ENCODE assay signal across 9 cellular contexts in the genomic region with DNA sequence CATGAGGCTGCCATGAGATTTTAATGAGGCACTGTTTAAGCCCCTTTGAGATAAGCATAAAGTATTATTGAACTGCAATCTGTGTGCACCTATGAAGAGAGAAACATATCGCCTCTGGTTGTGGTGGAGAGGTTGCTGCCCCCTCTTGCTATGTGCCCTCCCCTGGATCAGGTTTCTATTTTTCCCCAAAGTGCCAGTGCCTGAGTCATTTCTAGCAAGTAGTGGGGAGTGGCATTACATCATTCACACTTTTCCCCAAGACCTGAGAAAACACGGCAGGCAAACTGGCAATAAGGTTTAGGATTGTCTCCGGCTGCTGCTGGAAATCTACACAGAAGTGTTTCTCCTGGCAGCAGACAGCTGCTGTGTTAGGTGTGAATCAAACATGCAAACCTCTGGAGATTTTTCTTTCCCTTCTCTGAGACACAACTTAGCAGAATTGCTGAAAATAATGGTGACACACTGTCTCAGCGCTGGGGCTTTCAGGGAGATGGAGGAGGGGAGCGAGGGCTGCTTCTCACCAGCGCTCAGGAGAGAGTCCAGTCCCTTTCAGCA. TPM values are rescaled to one million over a fixed set of nuclear protein-coding genes. Genes with fewer than 3 reads are reported as not detected.
DNase-seq lines count a peak whose midpoint lies in the region; ATAC-seq and TF ChIP-seq lines count a peak whose summit lies in the region.
"Had no signal": no experiment of that assay in that cellular context is flagged by ENCODE, and none has a peak within 500 bp of the region (broad histone marks: within the 10 kb centered on the region; RNA-seq: fewer than 3 reads in every experiment).

No MANE protein-coding gene starts in this region.

- H3K27me3 ChIP-seq in HUES48 (ENCODE audit: control insufficient read depth, insufficient read depth, low read length), result peaks cover 58% of the 10 kb centered on the region
- H3K27me3 ChIP-seq in left lung, result peaks cover 0 to 50% of the 10 kb centered on the region in 2 donors

- no peak overlapping the region for H3K9ac ChIP-seq in HUES48 (ENCODE audit: low read depth, low read length)

- H3K4me1 ChIP-seq in HUES48 (ENCODE audit: control insufficient read depth, insufficient read depth, low read length), result peaks cover 50% of the 10 kb centered on the region
- H3K4me1 ChIP-seq in left lung, result peaks cover 19 to 41% of the 10 kb centered on the region in 2 donors

- TF ChIP-seq CTCF in left lung (IDR thresholded peaks at IDR 0.05) (no peak), endothelial cell (IDR thresholded peaks at IDR 0.05; ENCODE audit: unreplicated experiment) (no peak)

- DNase-seq in COLO668 (lab: John Stamatoyannopoulos, UW; ENCODE audit: unreplicated experiment), result peak; percentile 45
- DNase-seq in left lung, result no peak
- no peak for DNase-seq in HPDE6-E6E7 (ENCODE audit: extremely low spot score)
- DNase-seq in endothelial cell (ENCODE audit: low spot score), result no peak
- DNase-seq: effector CD4-positive, alpha-beta T cell had no signal

- H3K4me1 Mint-ChIP-seq in activated naive CD8-positive, alpha-beta T cell (ENCODE audit: low read depth), result peaks cover 72% of the 10 kb centered on the region
- H3K4me1 Mint-ChIP-seq in endothelial cell (ENCODE audit: unreplicated experiment), result peaks cover 61% of the 10 kb centered on the region

- H3K27ac ChIP-seq in HUES48 (ENCODE audit: low read depth, low read length), result peak overlapping the region; percentile 30
- H3K27ac ChIP-seq in left lung, result no peak overlapping the region

- H3K4me3 Mint-ChIP-seq in activated naive CD8-positive, alpha-beta T cell, result peak overlapping the region; percentile 86
- no peak overlapping the region for H3K4me3 Mint-ChIP-seq in endothelial cell (ENCODE audit: unreplicated experiment)

- peaks cover 3% of the 10 kb centered on the region for H3K36me3 Mint-ChIP-seq in activated naive CD8-positive, alpha-beta T cell
- H3K36me3 Mint-ChIP-seq in endothelial cell (ENCODE audit: low read depth, unreplicated experiment), result no peaks in the 10 kb centered on the region

- no peaks in the 10 kb centered on the region for H3K36me3 ChIP-seq in HUES48 (ENCODE audit: control insufficient read depth, insufficient read depth, low read length)
- no peaks in the 10 kb centered on the region for H3K36me3 ChIP-seq in left lung

- peaks cover 8% of the 10 kb centered on the region for H3K27me3 Mint-ChIP-seq in activated naive CD8-positive, alpha-beta T cell
- peaks cover 13% of the 10 kb centered on the region for H3K27me3 Mint-ChIP-seq in endothelial cell (ENCODE audit: unreplicated experiment)

- intact Hi-C loops in left lung (cut with DNase I), result no loop called here

- peaks cover 6% of the 10 kb centered on the region for H3K9me3 Mint-ChIP-seq in activated naive CD8-positive, alpha-beta T cell (ENCODE audit: low read depth)
- H3K9me3 Mint-ChIP-seq in endothelial cell (ENCODE audit: unreplicated experiment), result no peaks in the 10 kb centered on the region

- H3K9me3 ChIP-seq in HUES48 (ENCODE audit: control insufficient read depth, insufficient read depth, low read length) (no peaks in the 10 kb centered on the region), left lung (no peaks in the 10 kb centered on the region)

- ATAC-seq in left lung (peak; percentile 17), HG03095 (IDR thresholded peaks at IDR 0.05; ENCODE audit: unreplicated experiment) (no peak), HG03045 (IDR thresholded peaks at IDR 0.05; ENCODE audit: unreplicated experiment) (no peak)

- no peak overlapping the region for H3K4me3 ChIP-seq in HUES48 (ENCODE audit: low read depth, low read length)
- no peak overlapping the region for H3K4me3 ChIP-seq in left lung

- peak overlapping the region; percentile 50 for H3K27ac Mint-ChIP-seq in activated naive CD8-positive, alpha-beta T cell
- H3K27ac Mint-ChIP-seq in endothelial cell (ENCODE audit: unreplicated experiment), result no peak overlapping the region

RNA-seq across cellular contexts. Expression of a gene that starts 13.6 kb away (rescaled TPM):
- 10 to 100 TPM; 10.1 to 11.0 TPM for total RNA-seq in left lung
- 11.8 TPM for total RNA-seq in endothelial cell (ENCODE audit: unreplicated experiment)

RNA-seq across cellular contexts. Expression of a gene that starts 28.8 kb away (rescaled TPM):
- total RNA-seq in left lung (10 to 100 TPM; 13.5 to 13.6 TPM), endothelial cell (ENCODE audit: unreplicated experiment) (2.3 TPM)
